ENCODE assay signal across 26 cellular contexts in the genomic region with DNA sequence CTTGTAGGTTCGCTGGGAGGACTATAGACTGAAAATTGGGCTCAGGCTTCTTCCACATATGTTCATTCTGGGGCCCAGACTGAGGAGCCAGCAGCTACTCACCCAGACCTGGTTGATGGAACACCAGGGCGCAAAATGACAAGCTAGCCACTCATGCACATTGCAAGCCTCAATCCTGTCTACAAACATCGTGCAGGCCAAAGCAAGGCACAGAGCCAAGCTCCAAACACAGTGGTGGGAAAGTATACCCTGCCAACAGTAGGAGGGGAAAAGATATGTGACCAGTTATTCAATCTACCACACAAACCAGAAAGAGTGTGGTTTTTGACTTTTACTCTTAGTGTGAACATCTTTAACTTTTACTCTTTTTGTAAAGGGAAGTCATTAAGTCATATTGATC.
"Had no signal": no experiment of that assay in that cellular context is flagged by ENCODE, and none has a peak within 500 bp of the region (broad histone marks: within the 10 kb centered on the region; RNA-seq: fewer than 3 reads in every experiment).

No MANE protein-coding gene starts in this region.

- H3K9ac ChIP-seq: neural progenitor cell had no signal

- H3K4me2 ChIP-seq: neural progenitor cell had no signal

- H3K4me1 ChIP-seq: adrenal gland, breast epithelium, spleen, testis, transverse colon had no signal

- H3K9me3 ChIP-seq: adrenal gland, breast epithelium, right atrium auricular region, spleen, testis, transverse colon had no signal

- H3K36me3 ChIP-seq: adrenal gland, breast epithelium, neural progenitor cell, right atrium auricular region, spleen, transverse colon had no signal

- H3K27ac ChIP-seq: adrenal gland, breast epithelium, epithelial cell of prostate, neural progenitor cell, right atrium auricular region, spleen, testis, transverse colon, VCaP had no signal

- H3K4me3 ChIP-seq: adrenal gland, breast epithelium, neural progenitor cell, right atrium auricular region, spleen, testis, transverse colon had no signal

- H3K27me3 ChIP-seq: adrenal gland, breast epithelium, neural progenitor cell, right atrium auricular region, spleen, testis, transverse colon had no signal

- DNase-seq: activated CD4-positive, alpha-beta T cell treated with anti-CD3 and anti-CD28 coated beads for 48 hours; activated CD4-positive, alpha-beta T cell treated with anti-CD3 and anti-CD28 coated beads, Interleukin-2, amount 50 U/mL, for 48 hours; activated CD8-positive, alpha-beta memory T cell treated with anti-CD3 and anti-CD28 coated beads for 24 hours; activated effector memory CD4-positive, alpha-beta T cell treated with Interleukin-2 at 50 U/mL for 16 hours; activated naive CD4-positive, alpha-beta T cell treated with Interleukin-2 at 50 U/mL for 16 hours; activated naive CD8-positive, alpha-beta T cell treated with anti-CD3 and anti-CD28 coated beads for 36 hours; adrenal gland; aorta; central memory CD4-positive, alpha-beta T cell; effector CD8-positive, alpha-beta T cell; foreskin fibroblast; hypothalamus; immature natural killer cell; kidney; natural killer cell; occipital lobe; spleen; stimulated activated CD4-positive, alpha-beta T cell treated with anti-CD3 and anti-CD28 coated beads, Interleukin-2, amount 100 ng/mL, for 48 hours; stimulated activated naive CD8-positive, alpha-beta T cell treated with anti-CD3 and anti-CD28 coated beads, Interleukin-15, Interleukin-2, amounts not matched to agents 100 U/mL and 50 U/mL, for 24 hours; testis; transverse colon had no signal

- ATAC-seq: natural killer cell; stimulated activated naive CD8-positive, alpha-beta T cell treated with anti-CD3 and anti-CD28 coated beads, Interleukin-15, Interleukin-2, amounts not matched to agents 100 U/mL and 50 U/mL, for 24 hours had no signal

- H2AFZ ChIP-seq: neural progenitor cell had no signal
